In genomic region chr5:67416133-67416937, GRCh38 we compare ENCODE assay signal across 14 cellular contexts.
DNase-seq lines count a peak whose midpoint lies in the region; ATAC-seq and TF ChIP-seq lines count a peak whose summit lies in the region.
"Had no signal": no experiment of that assay in that cellular context is flagged by ENCODE, and none has a peak within 500 bp of the region (broad histone marks: within the 10 kb centered on the region; RNA-seq: fewer than 3 reads in every experiment).

No MANE protein-coding gene starts in this region.

- WGBS in thyroid gland, 2 donors: 87 to 92% methylated on average over 1 of the region's 1 CpG
- WGBS in right lobe of liver (ENCODE audit: insufficient coverage, low coverage, low lambda C conversion rate, missing lambda C conversion rate): 44% methylated on average over 1 of the region's 1 CpG

- intact Hi-C loops in thyroid gland (cut with DNase I): no loop called here
- intact Hi-C loops in right lobe of liver (cut with DNase I): no loop called here

- H3K4me3 ChIP-seq in thyroid gland (replicated peaks in 1 of 3): no peak overlapping the region
- H3K4me3 ChIP-seq in right lobe of liver: no peak overlapping the region
- H3K4me3 ChIP-seq: ovary had no signal

- peaks cover 3% of the 10 kb centered on the region for H3K36me3 Mint-ChIP-seq in activated naive CD4-positive, alpha-beta T cell treated with anti-CD3 and anti-CD28 coated beads, Interleukin-2, amount 10 ng/mL, durations not matched to agents 7 days and 5 days

- TF ChIP-seq POLR2A in thyroid gland (IDR thresholded peaks at IDR 0.05) (no peak), right lobe of liver (IDR thresholded peaks at IDR 0.05) (no peak)

- H3K9me3 ChIP-seq in thyroid gland (no peaks in the 10 kb centered on the region), right lobe of liver (no peaks in the 10 kb centered on the region)
- H3K9me3 ChIP-seq: ovary had no signal

- H3K27me3 ChIP-seq in thyroid gland (no peaks in the 10 kb centered on the region), right lobe of liver (no peaks in the 10 kb centered on the region)
- H3K27me3 ChIP-seq: ovary had no signal

- H3K27me3 Mint-ChIP-seq in activated naive CD4-positive, alpha-beta T cell treated with anti-CD3 and anti-CD28 coated beads, Interleukin-2, amount 10 ng/mL, durations not matched to agents 7 days and 5 days: no peaks in the 10 kb centered on the region
- H3K27me3 Mint-ChIP-seq: dendritic cell treated with granulocyte-macrophage colony-stimulating factor and Interleukin-4, amounts not matched to agents 40 ng/mL and 50 ng/mL, for 4 days had no signal

- H3K27ac Mint-ChIP-seq in activated naive CD4-positive, alpha-beta T cell treated with anti-CD3 and anti-CD28 coated beads, Interleukin-2, amount 10 ng/mL, durations not matched to agents 7 days and 5 days: no peak overlapping the region
- H3K27ac Mint-ChIP-seq: dendritic cell treated with granulocyte-macrophage colony-stimulating factor and Interleukin-4, amounts not matched to agents 40 ng/mL and 50 ng/mL, for 4 days had no signal

- no peak for TF ChIP-seq CTCF in thyroid gland (IDR thresholded peaks at IDR 0.05)
- TF ChIP-seq CTCF in right lobe of liver (IDR thresholded peaks at IDR 0.05): no peak
- TF ChIP-seq CTCF in RWPE1 (conservative IDR thresholded peaks at IDR 0.05; ENCODE audit: low read depth): no peak

- H3K27ac ChIP-seq in thyroid gland (no peak overlapping the region), right lobe of liver (no peak overlapping the region), RWPE1 (no peak overlapping the region)
- H3K27ac ChIP-seq: ovary had no signal

- DNase-seq in activated naive CD4-positive, alpha-beta T cell treated with anti-CD3 and anti-CD28 coated beads, Interleukin-2, amount 10 ng/mL, durations not matched to agents 7 days and 5 days: peak; percentile 22
- DNase-seq in activated naive CD4-positive, alpha-beta T cell treated with anti-CD3 and anti-CD28 coated beads, Interleukin-2, amount 50 U/mL, for 16 hours: no peak
- peak; percentile 7 for DNase-seq in central memory CD4-positive, alpha-beta T cell
- DNase-seq in thyroid gland (peak; percentile 4 to 13), right lobe of liver (no peak), RWPE1 (ENCODE audit: low spot score) (no peak)
- no peak for DNase-seq in activated CD8-positive, alpha-beta memory T cell treated with anti-CD3 and anti-CD28 coated beads, Interleukin-2, amount 50 U/mL, for 48 hours
- DNase-seq: DMS153; MV-4-11; NCI-H2227 treated with DMSO at 0.1 percent for 48 hours; stimulated activated CD8-positive, alpha-beta memory T cell treated with anti-CD3 and anti-CD28 coated beads, Interleukin-4, amount 100 ng/mL, for 48 hours had no signal

- POLR2A ChIA-PET in RWPE1 (lab: Yijun Ruan, JAX; ENCODE audit: low non-redundant PET): no interaction called here

- H3K36me3 ChIP-seq in thyroid gland (no peaks in the 10 kb centered on the region), right lobe of liver (no peaks in the 10 kb centered on the region)
- H3K36me3 ChIP-seq: ovary had no signal

- H3K4me1 Mint-ChIP-seq in activated naive CD4-positive, alpha-beta T cell treated with anti-CD3 and anti-CD28 coated beads, Interleukin-2, amount 10 ng/mL, durations not matched to agents 7 days and 5 days: peaks cover 7% of the 10 kb centered on the region

- peak; percentile 49 for ATAC-seq in HG03460 (IDR thresholded peaks at IDR 0.05; ENCODE audit: unreplicated experiment)
- ATAC-seq in right lobe of liver: no peak

- H3K4me1 ChIP-seq in thyroid gland: no peaks in the 10 kb centered on the region
- no peaks in the 10 kb centered on the region for H3K4me1 ChIP-seq in right lobe of liver

- CTCF ChIA-PET in activated naive CD4-positive, alpha-beta T cell treated with anti-CD3 and anti-CD28 coated beads, Interleukin-2, amount 10 ng/mL, durations not matched to agents 7 days and 5 days (lab: Charles Lee): no interaction called here
- CTCF ChIA-PET in RWPE1 (lab: Yijun Ruan, JAX): interaction anchor here (0.8 kb wide), 1 partner anchor 29 kb away, joined by 3 read pairs; no protein-coding TSS in a partner anchor

- H3K4me3 Mint-ChIP-seq in activated naive CD4-positive, alpha-beta T cell treated with anti-CD3 and anti-CD28 coated beads, Interleukin-2, amount 10 ng/mL, durations not matched to agents 7 days and 5 days: no peak overlapping the region
- H3K4me3 Mint-ChIP-seq: dendritic cell treated with granulocyte-macrophage colony-stimulating factor and Interleukin-4, amounts not matched to agents 40 ng/mL and 50 ng/mL, for 4 days had no signal

- peaks cover 2% of the 10 kb centered on the region for H3K9me3 Mint-ChIP-seq in activated naive CD4-positive, alpha-beta T cell treated with anti-CD3 and anti-CD28 coated beads, Interleukin-2, amount 10 ng/mL, durations not matched to agents 7 days and 5 days
- H3K9me3 Mint-ChIP-seq: dendritic cell treated with granulocyte-macrophage colony-stimulating factor and Interleukin-4, amounts not matched to agents 40 ng/mL and 50 ng/mL, for 4 days had no signal

Comparison
In these comparisons a context has a peak if more than half of its experiments do, and no peak if none do; other contexts are left out.
1. DNase-seq: peak in activated naive CD4-positive, alpha-beta T cell treated with anti-CD3 and anti-CD28 coated beads, Interleukin-2, amount 10 ng/mL, durations not matched to agents 7 days and 5 days (single experiment), central memory CD4-positive, alpha-beta T cell (single experiment) and thyroid gland (2 of 2); none in activated naive CD4-positive, alpha-beta T cell treated with anti-CD3 and anti-CD28 coated beads, Interleukin-2, amount 50 U/mL, for 16 hours (single experiment), activated CD8-positive, alpha-beta memory T cell treated with anti-CD3 and anti-CD28 coated beads, Interleukin-2, amount 50 U/mL, for 48 hours (single experiment), right lobe of liver (0 of 3) and RWPE1 (single experiment).